In genomic region chr1:192925609-192926008, GRCh38 we compare ENCODE assay signal across 20 cellular contexts.
DNase-seq lines count a peak whose midpoint lies in the region; ATAC-seq and TF ChIP-seq lines count a peak whose summit lies in the region.
"Had no signal": no experiment of that assay in that cellular context is flagged by ENCODE, and none has a peak within 500 bp of the region (broad histone marks: within the 10 kb centered on the region; RNA-seq: fewer than 3 reads in every experiment).

No MANE protein-coding gene starts in this region.

- no TSS peak for BruUV-seq in OCI-LY7 (replicated peaks; lab: Mats Ljungman, UMichigan)

- peaks cover 1% of the 10 kb centered on the region for H3K9me3 ChIP-seq in right cardiac atrium (ENCODE audit: control insufficient read depth, low read length)
- no peaks in the 10 kb centered on the region for H3K9me3 ChIP-seq in heart right ventricle
- no peaks in the 10 kb centered on the region for H3K9me3 ChIP-seq in OCI-LY7 (ENCODE audit: low read length)
- H3K9me3 ChIP-seq: BE2C, BLaER1, Caco-2 had no signal

- no peak for TF ChIP-seq CTCF in heart right ventricle (IDR thresholded peaks at IDR 0.05)
- no peak for TF ChIP-seq CTCF in OCI-LY7 (conservative IDR thresholded peaks at IDR 0.05; ENCODE audit: low read length)

- no peaks in the 10 kb centered on the region for H4K20me1 ChIP-seq in OCI-LY7 (ENCODE audit: insufficient read depth, low read length)
- H4K20me1 ChIP-seq: BLaER1 had no signal

- CTCF ChIA-PET in OCI-LY7 (lab: Charles Lee; ENCODE audit: unreplicated experiment): no interaction called here

- no peak overlapping the region for H3K4me2 ChIP-seq in OCI-LY7 (ENCODE audit: low read length)
- H3K4me2 ChIP-seq: BLaER1 had no signal

- ATAC-seq in Right ventricle myocardium superior (ENCODE audit: poor library complexity) (peak; percentile 82), right cardiac atrium (no peak), heart right ventricle (peak in 7 of 8 donors; percentile 50 to 88 (median 67)), left cardiac atrium (no peak), left ventricle myocardium superior (peak; percentile 87)

- H3K27me3 ChIP-seq in right cardiac atrium (ENCODE audit: control insufficient read depth, insufficient read depth) (no peaks in the 10 kb centered on the region), heart right ventricle (no peaks in the 10 kb centered on the region)
- H3K27me3 ChIP-seq: BE2C, BLaER1 had no signal

- H3K36me3 ChIP-seq in heart right ventricle: no peaks in the 10 kb centered on the region
- no peaks in the 10 kb centered on the region for H3K36me3 ChIP-seq in OCI-LY7 (ENCODE audit: insufficient read depth, low read length)
- H3K36me3 ChIP-seq: BE2C, BLaER1 had no signal

- intact Hi-C loops in Right ventricle myocardium superior (cut with DNase I) (no loop called here), right cardiac atrium (cut with DNase I) (no loop called here), heart right ventricle (cut with DNase I) (no loop called here), left cardiac atrium (cut with DNase I) (no loop called here), left ventricle myocardium superior (cut with micrococcal nuclease) (no loop called here), OCI-LY7 (cut with micrococcal nuclease; ENCODE audit: unreplicated experiment) (no loop called here)

- H3K9me2 ChIP-seq in OCI-LY7 (ENCODE audit: insufficient read depth, low read length): no peaks in the 10 kb centered on the region

- DNase-seq in NCI-H82 (lab: John Stamatoyannopoulos, UW) (peak; percentile 7), NCI-H82 treated with DMSO at 0.1 percent for 48 hours (lab: John Stamatoyannopoulos, UW; ENCODE audit: unreplicated experiment) (no peak), Right ventricle myocardium superior (no peak), right cardiac atrium (no peak), heart right ventricle (no peak), left cardiac atrium (no peak), left ventricle myocardium superior (no peak), OCI-LY7 (ENCODE audit: low spot score) (no peak)
- DNase-seq: 8988T; ACHN; BE2C; C1 segment of cervical spinal cord; Caco-2; Calu3; CD4-positive, alpha-beta memory T cell; CD4-positive, CD25-positive, alpha-beta regulatory T cell; CD8-positive, alpha-beta memory T cell; DMS79 treated with DMSO at 0.1 percent for 48 hours; GF-D8 had no signal

- H3K4me1 ChIP-seq in right cardiac atrium (ENCODE audit: control insufficient read depth, insufficient read depth, low read length) (no peaks in the 10 kb centered on the region), heart right ventricle (peaks cover 0 to 10% (median 6%) of the 10 kb centered on the region in 9 donors), OCI-LY7 (ENCODE audit: insufficient read depth, low read length, poor library complexity, severe bottlenecking) (no peaks in the 10 kb centered on the region)
- H3K4me1 ChIP-seq: BLaER1, Caco-2 had no signal

- no peaks in the 10 kb centered on the region for H3K79me2 ChIP-seq in OCI-LY7 (ENCODE audit: insufficient read depth, low read depth, low read length)

- 80% methylated on average over 4 of the region's 4 CpGs for WGBS in right cardiac atrium
- 69 to 73% methylated on average over 4 of the region's 4 CpGs for WGBS in heart right ventricle, 2 donors

- H3K27ac ChIP-seq in right cardiac atrium (ENCODE audit: low read length) (no peak overlapping the region), heart right ventricle (no peak overlapping the region), OCI-LY7 (ENCODE audit: low read depth, low read length, poor library complexity, severe bottlenecking) (no peak overlapping the region)
- H3K27ac ChIP-seq: BLaER1 had no signal

- no peak overlapping the region for H2AFZ ChIP-seq in OCI-LY7 (ENCODE audit: low read length)

- POLR2A ChIA-PET in OCI-LY7 (lab: Charles Lee): no interaction called here

- no peak overlapping the region for H3K4me3 ChIP-seq in right cardiac atrium (ENCODE audit: low read length)
- H3K4me3 ChIP-seq in heart right ventricle: peak overlapping the region in 4 of 10 donors; percentile 3 to 29 (median 12)
- no peak overlapping the region for H3K4me3 ChIP-seq in OCI-LY7 (ENCODE audit: low read depth, low read length, poor library complexity, severe bottlenecking)
- H3K4me3 ChIP-seq: BLaER1 had no signal

Comparison
In these comparisons a context has a peak if more than half of its experiments do, and no peak if none do; other contexts are left out.
1. ATAC-seq: peak in Right ventricle myocardium superior (single experiment), heart right ventricle (7 of 8) and left ventricle myocardium superior (single experiment); none in right cardiac atrium (0 of 2) and left cardiac atrium (0 of 2).